21 cellular contexts compared by ENCODE assay signal in the genomic region with DNA sequence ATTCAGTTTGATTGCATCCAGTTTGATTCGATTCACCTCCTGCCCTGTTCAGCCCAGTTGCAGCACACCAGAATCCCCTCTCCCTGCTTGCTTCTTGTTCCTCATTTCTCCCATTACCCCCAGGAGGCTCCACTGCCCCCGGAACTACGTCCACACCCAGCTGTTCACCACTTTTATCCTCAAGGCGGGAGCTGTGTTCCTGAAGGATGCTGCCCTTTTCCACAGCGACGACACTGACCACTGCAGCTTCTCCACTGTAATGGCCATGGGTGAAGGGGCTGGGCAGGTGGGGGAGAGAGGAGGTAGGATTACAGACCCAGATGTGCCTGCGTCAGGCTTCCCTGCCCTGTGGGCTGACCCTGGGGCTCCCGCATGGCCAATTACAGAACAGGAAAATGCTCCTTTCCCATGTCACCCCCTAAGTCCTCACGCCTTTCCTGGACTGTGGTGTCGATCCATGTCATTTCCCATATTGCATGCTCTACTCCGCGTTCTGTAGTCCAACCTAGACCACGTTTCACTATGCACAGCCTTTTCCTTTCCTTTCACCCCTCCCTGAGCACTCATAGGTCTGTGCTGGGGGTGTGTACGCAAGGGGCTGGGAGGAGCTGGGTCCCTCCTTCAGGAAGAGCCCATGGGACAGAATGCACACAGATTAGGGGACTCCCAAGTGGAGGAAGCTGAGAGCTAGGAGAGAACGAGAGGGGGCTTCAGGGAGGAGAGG. TPM values are rescaled to one million over a fixed set of nuclear protein-coding genes. Genes with fewer than 3 reads are reported as not detected.
A peak's percentile ranks its signal among the peaks of the same experiment; 100 is the strongest.
DNase-seq lines count a peak whose midpoint lies in the region; ATAC-seq and TF ChIP-seq lines count a peak whose summit lies in the region.
"Had no signal": no experiment of that assay in that cellular context is flagged by ENCODE, and none has a peak within 500 bp of the region (broad histone marks: within the 10 kb centered on the region; RNA-seq: fewer than 3 reads in every experiment).

No MANE protein-coding gene starts in this region.

- DNase-seq in activated CD8-positive, alpha-beta memory T cell treated with anti-CD3 and anti-CD28 coated beads, Interleukin-2, amount 10 ng/mL, durations not matched to agents 7 days and 5 days: peak; percentile 16
- DNase-seq in activated CD8-positive, alpha-beta memory T cell treated with anti-CD3 and anti-CD28 coated beads for 24 hours: no peak
- DNase-seq in mesenteric fat pad (ENCODE audit: low spot score) (peak; percentile 81), H4 (ENCODE audit: low spot score) (no peak)
- no peak for DNase-seq in activated CD4-positive, CD25-positive, alpha-beta regulatory T cell (lab: John Stamatoyannopoulos, UW)
- DNase-seq: C1 segment of cervical spinal cord, COR-L47, EL, H7, Karpas-422, MM.1S, NCI-H1092 treated with DMSO at 0.1 percent for 48 hours, NCI-H1694, NCI-H2227 treated with DMSO at 0.1 percent for 48 hours, NCI-H524, SHP77 had no signal

- H3K4me1 Mint-ChIP-seq in activated CD8-positive, alpha-beta memory T cell treated with anti-CD3 and anti-CD28 coated beads, Interleukin-2, amount 10 ng/mL, durations not matched to agents 7 days and 5 days: peaks cover 7% of the 10 kb centered on the region

- CTCF ChIA-PET in activated CD8-positive, alpha-beta memory T cell treated with anti-CD3 and anti-CD28 coated beads, Interleukin-2, amount 10 ng/mL, durations not matched to agents 7 days and 5 days (lab: Charles Lee): interaction anchor here (2.1 to 3.0 kb wide), 2 partner anchors 11 to 150 kb away, joined by 4 to 13 read pairs; no protein-coding TSS in a partner anchor

- H3K9me3 Mint-ChIP-seq in activated CD8-positive, alpha-beta memory T cell treated with anti-CD3 and anti-CD28 coated beads, Interleukin-2, amount 10 ng/mL, durations not matched to agents 7 days and 5 days (ENCODE audit: low read depth): no peaks in the 10 kb centered on the region

- no peaks in the 10 kb centered on the region for H3K36me3 Mint-ChIP-seq in activated CD8-positive, alpha-beta memory T cell treated with anti-CD3 and anti-CD28 coated beads, Interleukin-2, amount 10 ng/mL, durations not matched to agents 7 days and 5 days

- H3K4me3 Mint-ChIP-seq in activated CD8-positive, alpha-beta memory T cell treated with anti-CD3 and anti-CD28 coated beads, Interleukin-2, amount 10 ng/mL, durations not matched to agents 7 days and 5 days: no peak overlapping the region

- peaks cover 22% of the 10 kb centered on the region for H3K27me3 Mint-ChIP-seq in activated CD8-positive, alpha-beta memory T cell treated with anti-CD3 and anti-CD28 coated beads, Interleukin-2, amount 10 ng/mL, durations not matched to agents 7 days and 5 days

- TF ChIP-seq CTCF in C4-2B (conservative IDR thresholded peaks at IDR 0.05): no peak
- no peak for TF ChIP-seq CTCF in VCaP (conservative IDR thresholded peaks at IDR 0.05)

- H3K27ac ChIP-seq in C4-2B: 0 out of 2 replicates have a peak overlapping the region, but pooled peaks have one; percentile 72
- peak overlapping the region; percentile 98 for H3K27ac ChIP-seq in VCaP

- ATAC-seq in activated CD8-positive, alpha-beta memory T cell treated with anti-CD3 and anti-CD28 coated beads, Interleukin-2, amount 10 ng/mL, durations not matched to agents 7 days and 5 days: no peak
- ATAC-seq in HG03432 (IDR thresholded peaks at IDR 0.05; ENCODE audit: unreplicated experiment): no peak
- ATAC-seq: Panc1 had no signal

- H3K27ac Mint-ChIP-seq in activated CD8-positive, alpha-beta memory T cell treated with anti-CD3 and anti-CD28 coated beads, Interleukin-2, amount 10 ng/mL, durations not matched to agents 7 days and 5 days: no peak overlapping the region

RNA-seq across cellular contexts. Expression of gene GHRHR, which starts 8.2 kb away (rescaled TPM):
- not detected for total RNA-seq in activated CD8-positive, alpha-beta memory T cell treated with anti-CD3 and anti-CD28 coated beads, Interleukin-2, amount 10 ng/mL, durations not matched to agents 7 days and 5 days
- not detected for total RNA-seq in mesenteric fat pad
- not detected in 2 replicates for total RNA-seq in H4 (2014; rRNA removed; shearing (Covaris generic))
- total RNA-seq: A172 had no signal

Comparison
In these comparisons a context has a peak if more than half of its experiments do, and no peak if none do; other contexts are left out.
1. DNase-seq: peak in activated CD8-positive, alpha-beta memory T cell treated with anti-CD3 and anti-CD28 coated beads, Interleukin-2, amount 10 ng/mL, durations not matched to agents 7 days and 5 days (single experiment) and mesenteric fat pad (single experiment); none in activated CD8-positive, alpha-beta memory T cell treated with anti-CD3 and anti-CD28 coated beads for 24 hours (single experiment), activated CD4-positive, CD25-positive, alpha-beta regulatory T cell (0 of 4) and H4 (single experiment).